20 cellular contexts compared by ENCODE assay signal in genomic region chr6:4162345-4162744, GRCh38.
"Had no signal": no experiment of that assay in that cellular context is flagged by ENCODE, and none has a peak within 500 bp of the region (broad histone marks: within the 10 kb centered on the region; RNA-seq: fewer than 3 reads in every experiment).

No MANE protein-coding gene starts in this region.

- H3K36me3 Mint-ChIP-seq: natural killer cell had no signal

- H3K4me1 Mint-ChIP-seq: activated naive CD8-positive, alpha-beta T cell treated with anti-CD3 and anti-CD28 coated beads, Interleukin-2, amount 50 U/mL, for 24 hours; natural killer cell had no signal

- H3K27ac Mint-ChIP-seq: activated naive CD4-positive, alpha-beta T cell treated with anti-CD3 and anti-CD28 coated beads for 36 hours; activated naive CD8-positive, alpha-beta T cell treated with anti-CD3 and anti-CD28 coated beads, Interleukin-2, amount 50 U/mL, for 24 hours; activated T-helper 17 cell treated with anti-CD3 and anti-CD28 coated beads, Interleukin-2, amount 50 U/mL, for 72 hours; natural killer cell had no signal

- H3K9me3 Mint-ChIP-seq: activated naive CD4-positive, alpha-beta T cell treated with anti-CD3 and anti-CD28 coated beads for 36 hours; activated naive CD8-positive, alpha-beta T cell treated with anti-CD3 and anti-CD28 coated beads, Interleukin-2, amount 50 U/mL, for 24 hours; activated T-helper 17 cell treated with anti-CD3 and anti-CD28 coated beads, Interleukin-2, amount 50 U/mL, for 72 hours; natural killer cell had no signal

- DNase-seq: activated naive CD4-positive, alpha-beta T cell treated with anti-CD3 and anti-CD28 coated beads for 36 hours; activated naive CD8-positive, alpha-beta T cell treated with anti-CD3 and anti-CD28 coated beads, Interleukin-2, amount 50 U/mL, for 24 hours; activated T-cell treated with anti-CD3 and anti-CD28 coated beads for 4 hours; colonic mucosa; glutamatergic neuron; mesendoderm; natural killer cell; posterior cingulate gyrus; retina; stimulated activated CD4-positive, alpha-beta T cell treated with anti-CD3 and anti-CD28 coated beads, Interleukin-15, amount 100 ng/mL, for 24 hours; stimulated activated CD4-positive, alpha-beta T cell treated with anti-CD3 and anti-CD28 coated beads, Interleukin-4, amount 100 ng/mL, for 24 hours; stimulated activated CD8-positive, alpha-beta memory T cell treated with anti-CD3 and anti-CD28 coated beads, Interleukin-4, amount 100 ng/mL, for 48 hours; stimulated activated naive CD4-positive, alpha-beta T cell treated with Interleukin-2 at 50 U/mL for 16 hours; SW 1271; upper lobe of right lung had no signal

- ATAC-seq: activated CD4-positive, CD25-positive, alpha-beta regulatory T cell treated with anti-CD3 and anti-CD28 coated beads, Interleukin-2, amount 50 U/mL, for 24 hours; activated naive CD8-positive, alpha-beta T cell treated with anti-CD3 and anti-CD28 coated beads, Interleukin-2, amount 50 U/mL, for 24 hours; activated T-helper 17 cell treated with anti-CD3 and anti-CD28 coated beads, Interleukin-2, amount 50 U/mL, for 72 hours; esophagus mucosa; natural killer cell; upper lobe of right lung had no signal

- H3K4me3 ChIP-seq: ascending aorta, colonic mucosa, skin epidermis, upper lobe of right lung had no signal

- H3K27ac ChIP-seq: ascending aorta, colonic mucosa, skin epidermis, upper lobe of right lung had no signal

- H3K27me3 ChIP-seq: ascending aorta, colonic mucosa, upper lobe of right lung had no signal

- H3K4me1 ChIP-seq: ascending aorta, colonic mucosa, upper lobe of right lung had no signal

- H3K9me3 ChIP-seq: ascending aorta, colonic mucosa, upper lobe of right lung had no signal

- H3K4me3 Mint-ChIP-seq: activated naive CD4-positive, alpha-beta T cell treated with anti-CD3 and anti-CD28 coated beads for 36 hours; activated naive CD8-positive, alpha-beta T cell treated with anti-CD3 and anti-CD28 coated beads, Interleukin-2, amount 50 U/mL, for 24 hours; activated T-helper 17 cell treated with anti-CD3 and anti-CD28 coated beads, Interleukin-2, amount 50 U/mL, for 72 hours; natural killer cell had no signal

- H3K36me3 ChIP-seq: ascending aorta, colonic mucosa, upper lobe of right lung had no signal
